1 cellular context compared by ENCODE assay signal in genomic region chr9:86354048-86354881, GRCh38.
TF ChIP-seq lines count a peak whose summit lies in the region.

Gene TUT7 (minus strand): TSS chr9:86354410. CDS start chr9:86353199, 1,211 bp downstream.

TF ChIP-seq in HepG2, 621 proteins besides CTCF, POLR2A, EP300 and RAD21 (continued from another document and continues in another):
- no peak; the same call in 1 of the 2 replicates for TF ChIP-seq RERE (CRISPR knock-in tag; IDR thresholded peaks at IDR 0.05; ENCODE audit: low read depth)
- no peak for TF ChIP-seq ZNF775 (CRISPR knock-in tag; IDR thresholded peaks at IDR 0.05; ENCODE audit: borderline replicate concordance)
- no peak for TF ChIP-seq THAP8 (CRISPR knock-in tag; IDR thresholded peaks at IDR 0.05; ENCODE audit: borderline replicate concordance)
- no peak for TF ChIP-seq ZNF276 (CRISPR knock-in tag; IDR thresholded peaks at IDR 0.05; ENCODE audit: low read depth)
- peak; percentile 54; the same call in 1 of the 2 replicates for TF ChIP-seq ZNF331 (CRISPR knock-in tag; IDR thresholded peaks at IDR 0.05)
- 0 out of 2 replicates have a peak, but pooled peaks have one; percentile 48 for TF ChIP-seq SATB2 (CRISPR knock-in tag; IDR thresholded peaks at IDR 0.05)
- TF ChIP-seq ZKSCAN8 (CRISPR knock-in tag; IDR thresholded peaks at IDR 0.05; ENCODE audit: borderline replicate concordance), result no peak
- peak; percentile 96 for TF ChIP-seq GABPB1 (CRISPR knock-in tag; IDR thresholded peaks at IDR 0.05)
- TF ChIP-seq HOXA3 (CRISPR knock-in tag; IDR thresholded peaks at IDR 0.05), result peak; percentile 86
- TF ChIP-seq CBX2 (IDR thresholded peaks at IDR 0.05; ENCODE audit: low read depth, low read length), result no peak
- no peak; the same call in 1 of the 2 replicates for TF ChIP-seq CBX2 (CRISPR knock-in tag; IDR thresholded peaks at IDR 0.05; ENCODE audit: low read depth)
- TF ChIP-seq ZSCAN29 (CRISPR knock-in tag; conservative IDR thresholded peaks at IDR 0.05), result peak; percentile 87
- no peak for TF ChIP-seq ZNF432 (CRISPR knock-in tag; IDR thresholded peaks at IDR 0.05; ENCODE audit: borderline replicate concordance)
- no peak for TF ChIP-seq SYNCRIP (IDR thresholded peaks at IDR 0.05; ENCODE audit: insufficient read depth, low read depth, low read length)
- no peak for TF ChIP-seq HBP1 (CRISPR knock-in tag; IDR thresholded peaks at IDR 0.05; ENCODE audit: low read depth)
- peak; percentile 77 for TF ChIP-seq MXD1 (CRISPR knock-in tag; IDR thresholded peaks at IDR 0.05)
- TF ChIP-seq ZNF616 (CRISPR knock-in tag; IDR thresholded peaks at IDR 0.05; ENCODE audit: low read depth), result no peak
- TF ChIP-seq ZMYM4 (CRISPR knock-in tag; IDR thresholded peaks at IDR 0.05), result peak; percentile 95
- no peak for TF ChIP-seq MLXIP (CRISPR knock-in tag; IDR thresholded peaks at IDR 0.05; ENCODE audit: borderline replicate concordance)
- peak; percentile 82 for TF ChIP-seq DRAP1 (CRISPR knock-in tag; IDR thresholded peaks at IDR 0.05)
- TF ChIP-seq ZBTB37 (CRISPR knock-in tag; IDR thresholded peaks at IDR 0.05), result no peak
- no peak for TF ChIP-seq ZNF576 (CRISPR knock-in tag; IDR thresholded peaks at IDR 0.05)
- no peak for TF ChIP-seq TOE1 (CRISPR knock-in tag; IDR thresholded peaks at IDR 0.05)
- peak; percentile 65 for TF ChIP-seq ZNF564 (CRISPR knock-in tag; IDR thresholded peaks at IDR 0.05)
- no peak for TF ChIP-seq CEBPZ (IDR thresholded peaks at IDR 0.05; ENCODE audit: low read length)
- TF ChIP-seq ZNF414 (CRISPR knock-in tag; IDR thresholded peaks at IDR 0.05), result peak; percentile 84; the same call in 1 of the 2 replicates
- TF ChIP-seq FOSL1 (CRISPR knock-in tag; IDR thresholded peaks at IDR 0.05; ENCODE audit: borderline replicate concordance), result no peak
- no peak for TF ChIP-seq ZNF841 (CRISPR knock-in tag; IDR thresholded peaks at IDR 0.05; ENCODE audit: borderline replicate concordance)
- peak; percentile 72; the same call in 1 of the 2 replicates for TF ChIP-seq ZNF441 (CRISPR knock-in tag; IDR thresholded peaks at IDR 0.05; ENCODE audit: borderline replicate concordance)
- TF ChIP-seq ZNF260 (CRISPR knock-in tag; IDR thresholded peaks at IDR 0.05; ENCODE audit: borderline replicate concordance, low read depth), result no peak
- no peak for TF ChIP-seq NPAS2 (CRISPR knock-in tag; IDR thresholded peaks at IDR 0.05; ENCODE audit: borderline replicate concordance)
- no peak for TF ChIP-seq DBP (CRISPR knock-in tag; IDR thresholded peaks at IDR 0.05; ENCODE audit: not compliant biosample characterization)
- TF ChIP-seq CREB1 (IDR thresholded peaks at IDR 0.05), result peak; percentile 84
- peak; percentile 37; the same call in 1 of the 2 replicates for TF ChIP-seq CREB1 (CRISPR knock-in tag; IDR thresholded peaks at IDR 0.05)
- no peak for TF ChIP-seq RBM22 (optimal IDR thresholded peaks at IDR 0.05; ENCODE audit: low read length)
- no peak for TF ChIP-seq CCDC6 (CRISPR knock-in tag; IDR thresholded peaks at IDR 0.05)
- no peak; the same call in 1 of the 2 replicates for TF ChIP-seq ZIK1 (CRISPR knock-in tag; IDR thresholded peaks at IDR 0.05; ENCODE audit: borderline replicate concordance, low read depth)
- TF ChIP-seq FOSL2 (CRISPR knock-in tag; IDR thresholded peaks at IDR 0.05), result peak; percentile 50
- TF ChIP-seq KLF12 (CRISPR knock-in tag; IDR thresholded peaks at IDR 0.05; ENCODE audit: borderline replicate concordance), result peak; percentile 94
- TF ChIP-seq SIX1 (CRISPR knock-in tag; IDR thresholded peaks at IDR 0.05; ENCODE audit: borderline replicate concordance), result no peak
- TF ChIP-seq CEBPG (CRISPR knock-in tag; IDR thresholded peaks at IDR 0.05), result no peak
